21 cellular contexts compared by ENCODE assay signal in genomic region chr2:21396252-21396651, GRCh38.
DNase-seq lines count a peak whose midpoint lies in the region; ATAC-seq and TF ChIP-seq lines count a peak whose summit lies in the region.
"Had no signal": no experiment of that assay in that cellular context is flagged by ENCODE, and none has a peak within 500 bp of the region (broad histone marks: within the 10 kb centered on the region; RNA-seq: fewer than 3 reads in every experiment).

No MANE protein-coding gene starts in this region.

- peak; percentile 39 for DNase-seq in NCI-H345 treated with DMSO at 0.1 percent for 48 hours (lab: John Stamatoyannopoulos, UW; ENCODE audit: unreplicated experiment)
- DNase-seq in epithelial cell of proximal tubule (ENCODE audit: low read depth), result peak; percentile 27
- DNase-seq in right lobe of liver, result no peak
- DNase-seq in upper lobe of right lung, result no peak
- no peak for DNase-seq in erythroblast (lab: John Stamatoyannopoulos, UW)
- DNase-seq in NCI-H128 (lab: John Stamatoyannopoulos, UW; ENCODE audit: unreplicated experiment), result no peak
- DNase-seq: Kasumi-1; MG63; NCI-H1436; NCI-H187 treated with DMSO at 0.1 percent for 48 hours; NCI-H2107; NCI-H524; NCI-H774; NK-92 treated with Interleukin-12 subunit alpha and Interleukin-12 subunit beta, amount 100 ng/mL, for 24 hours; SIG-M5; SK-N-SH had no signal

- intact Hi-C loops in right lobe of liver (cut with DNase I) (no loop called here), upper lobe of right lung (cut with DNase I) (no loop called here)

- H3K36me3 ChIP-seq in right lobe of liver (no peaks in the 10 kb centered on the region), upper lobe of right lung (no peaks in the 10 kb centered on the region)
- H3K36me3 ChIP-seq: HAP-1, MG63 had no signal

- H3K27me3 ChIP-seq in right lobe of liver (no peaks in the 10 kb centered on the region), upper lobe of right lung (no peaks in the 10 kb centered on the region)
- H3K27me3 ChIP-seq: MG63 had no signal

- no peak for TF ChIP-seq CTCF in epithelial cell of proximal tubule (conservative IDR thresholded peaks at IDR 0.05; ENCODE audit: low read depth, low read length)
- TF ChIP-seq CTCF in right lobe of liver (IDR thresholded peaks at IDR 0.05), result no peak
- TF ChIP-seq CTCF in upper lobe of right lung (IDR thresholded peaks at IDR 0.05), result no peak

- no peaks in the 10 kb centered on the region for H3K9me3 ChIP-seq in right lobe of liver
- H3K9me3 ChIP-seq in upper lobe of right lung, result no peaks in the 10 kb centered on the region
- H3K9me3 ChIP-seq: A549, HAP-1, MG63, SK-N-SH had no signal

- H3K4me3 ChIP-seq in epithelial cell of proximal tubule (ENCODE audit: low read depth, low read length) (no peak overlapping the region), right lobe of liver (no peak overlapping the region), upper lobe of right lung (no peak overlapping the region)
- H3K4me3 ChIP-seq: A549, GM23338, HAP-1, MG63 had no signal

- peaks cover 0 to 8% (median 0%) of the 10 kb centered on the region in 4 donors for H3K4me1 ChIP-seq in right lobe of liver
- no peaks in the 10 kb centered on the region for H3K4me1 ChIP-seq in upper lobe of right lung
- H3K4me1 ChIP-seq: A549, HAP-1 had no signal

- no peak for TF ChIP-seq POLR2A in right lobe of liver (IDR thresholded peaks at IDR 0.05)
- no peak for TF ChIP-seq POLR2A in erythroblast (IDR thresholded peaks at IDR 0.05; ENCODE audit: low read length)

- peak; percentile 54 to 81 (median 79) for ATAC-seq in right lobe of liver
- ATAC-seq in upper lobe of right lung, result peak; percentile 54
- no peak for ATAC-seq in HG02970 (IDR thresholded peaks at IDR 0.05; ENCODE audit: low FRiP score, unreplicated experiment)
- ATAC-seq: GM23338 had no signal

- 36% methylated on average over 2 of the region's 2 CpGs for WGBS in right lobe of liver (ENCODE audit: insufficient coverage, low coverage, low lambda C conversion rate, missing lambda C conversion rate)

- peak overlapping the region in 2 of 3 donors; percentile 25 to 74 for H3K27ac ChIP-seq in right lobe of liver
- H3K27ac ChIP-seq in upper lobe of right lung, result no peak overlapping the region
- H3K27ac ChIP-seq: A549, RWPE1 had no signal

Comparison
In these comparisons a context has a peak if more than half of its experiments do, and no peak if none do; other contexts are left out.
1. DNase-seq: peak in NCI-H345 treated with DMSO at 0.1 percent for 48 hours (single experiment) and epithelial cell of proximal tubule (single experiment); none in right lobe of liver (0 of 3), upper lobe of right lung (single experiment), erythroblast (0 of 2) and NCI-H128 (single experiment).